ENCODE assay signal across 15 cellular contexts in genomic region chr2:169222665-169223064, GRCh38.
DNase-seq lines count a peak whose midpoint lies in the region; ATAC-seq and TF ChIP-seq lines count a peak whose summit lies in the region.
"Had no signal": no experiment of that assay in that cellular context is flagged by ENCODE, and none has a peak within 500 bp of the region (broad histone marks: within the 10 kb centered on the region; RNA-seq: fewer than 3 reads in every experiment).

No MANE protein-coding gene starts in this region.

- H3K36me3 ChIP-seq in SK-N-SH (replicated peaks in 1 of 2; ENCODE audit: control insufficient read depth in 1 of 2, insufficient read depth in 2 of 2, low read length in 1 of 2): no peaks in the 10 kb centered on the region
- H3K36me3 ChIP-seq: lower lobe of right lung, suprapubic skin had no signal

- no peak overlapping the region for H3K4me2 ChIP-seq in SK-N-SH

- no peak overlapping the region for H2AFZ ChIP-seq in SK-N-SH (ENCODE audit: low read depth)
- H2AFZ ChIP-seq: parathyroid adenoma had no signal

- H3K4me3 Mint-ChIP-seq in T-helper 2 cell treated with Interferon-gamma antibody and Interleukin-4, amounts not matched to agents 5 μg/mL and 100 μg/mL, for 36 hours: no peak overlapping the region

- peaks cover 4% of the 10 kb centered on the region for H3K4me1 Mint-ChIP-seq in T-helper 2 cell treated with Interferon-gamma antibody and Interleukin-4, amounts not matched to agents 5 μg/mL and 100 μg/mL, for 36 hours (ENCODE audit: low read depth)

- H3K9me3 ChIP-seq in SK-N-SH: no peaks in the 10 kb centered on the region
- H3K9me3 ChIP-seq: lower lobe of right lung, suprapubic skin had no signal

- peaks cover 12% of the 10 kb centered on the region for H3K27me3 Mint-ChIP-seq in T-helper 2 cell treated with Interferon-gamma antibody and Interleukin-4, amounts not matched to agents 5 μg/mL and 100 μg/mL, for 36 hours (ENCODE audit: low read depth)

- no peak overlapping the region for H3K9ac ChIP-seq in SK-N-SH
- H3K9ac ChIP-seq: parathyroid adenoma had no signal

- no peaks in the 10 kb centered on the region for H3K36me3 Mint-ChIP-seq in T-helper 2 cell treated with Interferon-gamma antibody and Interleukin-4, amounts not matched to agents 5 μg/mL and 100 μg/mL, for 36 hours (ENCODE audit: low read depth)

- CTCF ChIA-PET in SK-N-SH (lab: Yijun Ruan, JAX): interaction anchor here (1.1 to 3.4 kb wide), 11 partner anchors 13 to 262 kb away, joined by 3 to 44 read pairs (median 6); no protein-coding TSS in a partner anchor

- POLR2A ChIA-PET in SK-N-SH (lab: Yijun Ruan, JAX): no interaction called here

- no peak for TF ChIP-seq RAD21 in SK-N-SH (IDR thresholded peaks at IDR 0.05; ENCODE audit: low read length)

- no peak for TF ChIP-seq EP300 in SK-N-SH (IDR thresholded peaks at IDR 0.05; ENCODE audit: borderline replicate concordance in 1 of 2, low read depth in 1 of 2, low read length in 1 of 2)

- WGBS in SK-N-SH (ENCODE audit: low lambda C conversion rate): 62% methylated on average over 3 of the region's 3 CpGs

- no peaks in the 10 kb centered on the region for H3K27me3 ChIP-seq in SK-N-SH (ENCODE audit: insufficient read depth)
- H3K27me3 ChIP-seq: dorsolateral prefrontal cortex, suprapubic skin had no signal

- no peaks in the 10 kb centered on the region for H3K79me2 ChIP-seq in SK-N-SH (ENCODE audit: insufficient read depth)
- H3K79me2 ChIP-seq: parathyroid adenoma had no signal

- H3K4me3 ChIP-seq in SK-N-SH (ENCODE audit: low read depth in 2 of 2, low read length in 1 of 2): no peak overlapping the region
- H3K4me3 ChIP-seq: dorsolateral prefrontal cortex, lower lobe of right lung, suprapubic skin had no signal

- no peak overlapping the region for H3K27ac Mint-ChIP-seq in T-helper 2 cell treated with Interferon-gamma antibody and Interleukin-4, amounts not matched to agents 5 μg/mL and 100 μg/mL, for 36 hours

- H3K9me3 Mint-ChIP-seq in T-helper 2 cell treated with Interferon-gamma antibody and Interleukin-4, amounts not matched to agents 5 μg/mL and 100 μg/mL, for 36 hours: no peaks in the 10 kb centered on the region

- TF ChIP-seq CTCF in SK-N-SH (IDR thresholded peaks at IDR 0.05): no peak

- peak; percentile 82 for ATAC-seq in GM19372 (IDR thresholded peaks at IDR 0.05; ENCODE audit: low read depth, unreplicated experiment)
- ATAC-seq in HG02938 (IDR thresholded peaks at IDR 0.05; ENCODE audit: unreplicated experiment): peak; percentile 78
- ATAC-seq in GM18873 (IDR thresholded peaks at IDR 0.05; ENCODE audit: low FRiP score, unreplicated experiment): no peak
- ATAC-seq in GM19328 (IDR thresholded peaks at IDR 0.05; ENCODE audit: unreplicated experiment): no peak
- ATAC-seq: lower lobe of right lung had no signal

- H3K4me1 ChIP-seq in SK-N-SH (ENCODE audit: control insufficient read depth in 1 of 2, insufficient read depth in 2 of 2, low read depth in 1 of 2, low read length in 1 of 2): no peaks in the 10 kb centered on the region
- H3K4me1 ChIP-seq: lower lobe of right lung, parathyroid adenoma, suprapubic skin had no signal

- no peaks in the 10 kb centered on the region for H3F3A ChIP-seq in SK-N-SH (replicated peaks; ENCODE audit: insufficient read depth)

- H4K20me1 ChIP-seq in SK-N-SH (ENCODE audit: insufficient read depth): no peaks in the 10 kb centered on the region

- H3K9me2 ChIP-seq in SK-N-SH: no peaks in the 10 kb centered on the region

- no peak overlapping the region for H3K27ac ChIP-seq in SK-N-SH (ENCODE audit: low read depth in 2 of 2, low read length in 1 of 2)
- H3K27ac ChIP-seq: lower lobe of right lung, parathyroid adenoma, suprapubic skin had no signal

- peak; percentile 1 for DNase-seq in EL
- DNase-seq in RPMI8226: peak; percentile 11
- no peak for DNase-seq in SK-N-SH
- no peak for DNase-seq in T-helper 2 cell treated with Interferon-gamma antibody and Interleukin-4, amounts not matched to agents 5 μg/mL and 100 μg/mL, for 36 hours (ENCODE audit: low spot score)
- DNase-seq: dorsolateral prefrontal cortex; lower lobe of right lung; NCI-H1048; NCI-H774; stimulated activated CD4-positive, alpha-beta T cell treated with anti-CD3 and anti-CD28 coated beads, Interleukin-4, amount 100 ng/mL, for 24 hours had no signal

TF ChIP-seq in SK-N-SH, 30 proteins besides CTCF, POLR2A, EP300 and RAD21:
- TF ChIP-seq USF1 (IDR thresholded peaks at IDR 0.05; ENCODE audit: borderline replicate concordance, low read depth) (no peak), NRF1 (IDR thresholded peaks at IDR 0.05; ENCODE audit: low read depth, low read length) (no peak), GATA2 (CRISPR knock-in tag; IDR thresholded peaks at IDR 0.05) (no peak), JUND (IDR thresholded peaks at IDR 0.05) (no peak), USF2 (IDR thresholded peaks at IDR 0.05; ENCODE audit: borderline replicate concordance, low read depth, low read length) (no peak), FOXJ3 (CRISPR knock-in tag; IDR thresholded peaks at IDR 0.05) (no peak), IRF3 (IDR thresholded peaks at IDR 0.05; ENCODE audit: low read depth, low read length) (no peak), NFIC (IDR thresholded peaks at IDR 0.05; ENCODE audit: borderline replicate concordance) (no peak), SIN3A (IDR thresholded peaks at IDR 0.05; ENCODE audit: borderline replicate concordance, low read depth, low read length) (no peak), TAF1 (IDR thresholded peaks at IDR 0.05; ENCODE audit: borderline replicate concordance, low read depth, low read length) (no peak), MEF2A (IDR thresholded peaks at IDR 0.05; ENCODE audit: borderline replicate concordance, low read depth) (no peak), PBX3 (IDR thresholded peaks at IDR 0.05) (no peak), RFX5 (IDR thresholded peaks at IDR 0.05; ENCODE audit: low read length) (no peak), MXI1 (IDR thresholded peaks at IDR 0.05; ENCODE audit: low read depth, low read length) (no peak), TEAD4 (IDR thresholded peaks at IDR 0.05; ENCODE audit: borderline replicate concordance, insufficient read depth) (no peak), CHD2 (IDR thresholded peaks at IDR 0.05; ENCODE audit: low read length, partially characterized antibody) (no peak)

Comparison
In these comparisons a context has a peak if more than half of its experiments do, and no peak if none do; other contexts are left out.
1. DNase-seq: peak in EL (single experiment) and RPMI8226 (single experiment); none in SK-N-SH (single experiment) and T-helper 2 cell treated with Interferon-gamma antibody and Interleukin-4, amounts not matched to agents 5 μg/mL and 100 μg/mL, for 36 hours (single experiment).
2. ATAC-seq: peak in GM19372 (single experiment) and HG02938 (single experiment); none in GM18873 (single experiment) and GM19328 (single experiment).